In the genomic region with DNA sequence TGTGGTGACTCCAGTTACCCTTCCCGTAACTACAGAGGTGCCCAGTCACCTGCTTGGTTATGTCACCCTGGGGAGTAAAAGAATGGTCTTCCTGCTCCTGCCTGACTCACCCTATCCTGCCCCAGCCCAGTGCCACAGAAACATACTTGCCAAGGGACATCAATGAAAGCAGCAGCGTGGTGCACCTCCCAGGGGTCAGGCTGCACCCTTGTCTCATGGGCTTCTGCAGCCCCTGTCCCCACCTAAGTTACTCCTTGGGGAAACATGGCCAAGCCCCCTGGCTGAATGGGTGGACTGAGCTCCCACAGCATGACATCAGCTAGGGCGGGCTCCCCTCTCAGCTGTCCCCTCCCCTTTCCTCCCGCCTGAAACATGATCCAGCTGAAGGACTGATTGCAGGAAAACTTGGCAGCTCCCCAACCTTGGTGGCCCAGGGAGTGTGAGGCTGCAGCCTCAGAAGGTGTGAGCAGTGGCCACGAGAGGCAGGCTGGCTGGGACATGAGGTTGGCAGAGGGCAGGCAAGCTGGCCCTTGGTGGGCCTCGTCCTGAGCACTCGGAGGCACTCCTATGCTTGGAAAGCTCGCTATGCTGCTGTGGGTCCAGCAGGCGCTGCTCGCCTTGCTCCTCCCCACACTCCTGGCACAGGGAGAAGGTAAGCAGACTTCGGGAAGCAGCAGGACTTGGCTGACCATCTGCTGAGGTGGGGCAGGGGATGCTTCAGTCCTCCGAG, we compare ENCODE assay signal across 9 cellular contexts. TPM values are rescaled to one million over a fixed set of nuclear protein-coding genes. Genes with fewer than 3 reads are reported as not detected.
DNase-seq lines count a peak whose midpoint lies in the region; ATAC-seq and TF ChIP-seq lines count a peak whose summit lies in the region.
"Had no signal": no experiment of that assay in that cellular context is flagged by ENCODE, and none has a peak within 500 bp of the region (broad histone marks: within the 10 kb centered on the region; RNA-seq: fewer than 3 reads in every experiment).

A gene (plus strand): TSS at position 368 of the 730 bp plus-strand sequence. CDS start 218 bp downstream, at position 586.

- TF ChIP-seq POLR2A in gastrocnemius medialis (IDR thresholded peaks at IDR 0.05) = no peak

- H3K36me3 ChIP-seq in HUES64 (ENCODE audit: insufficient read depth, low read length) (no peaks in the 10 kb centered on the region), gastrocnemius medialis (no peaks in the 10 kb centered on the region)
- H3K36me3 ChIP-seq: sigmoid colon had no signal

- no peak within 1 kb of the TSS for H3K27ac Mint-ChIP-seq in glutamatergic neuron (ENCODE audit: unreplicated experiment)
- no peak within 1 kb of the TSS for H3K27ac Mint-ChIP-seq in activated CD4-positive, alpha-beta T cell treated with anti-CD3 and anti-CD28 coated beads, Interleukin-2, amount 10 ng/mL, durations not matched to agents 24 days and 14 days

- H3K4me3 Mint-ChIP-seq in glutamatergic neuron (ENCODE audit: unreplicated experiment) = peak within 1 kb of the TSS; percentile 68
- no peak within 1 kb of the TSS for H3K4me3 Mint-ChIP-seq in activated CD4-positive, alpha-beta T cell treated with anti-CD3 and anti-CD28 coated beads, Interleukin-2, amount 10 ng/mL, durations not matched to agents 24 days and 14 days

- peaks cover 5% of the 10 kb centered on the region for H3K36me3 Mint-ChIP-seq in glutamatergic neuron (ENCODE audit: unreplicated experiment)
- no peaks in the 10 kb centered on the region for H3K36me3 Mint-ChIP-seq in activated CD4-positive, alpha-beta T cell treated with anti-CD3 and anti-CD28 coated beads, Interleukin-2, amount 10 ng/mL, durations not matched to agents 24 days and 14 days (ENCODE audit: low read depth)

- peaks cover 11% of the 10 kb centered on the region for H3K4me1 ChIP-seq in HUES64 (ENCODE audit: insufficient read depth, low read length)
- H3K4me1 ChIP-seq in gastrocnemius medialis = peaks cover 3 to 5% of the 10 kb centered on the region in 2 donors

- H3K27me3 ChIP-seq in HUES64 (ENCODE audit: insufficient read depth, low read length) (no peaks in the 10 kb centered on the region), gastrocnemius medialis (peaks cover 0 to 6% (median 3%) of the 10 kb centered on the region in 3 donors)

- TF ChIP-seq CTCF in glutamatergic neuron (IDR thresholded peaks at IDR 0.05; ENCODE audit: partially characterized antibody, unreplicated experiment) (no peak), gastrocnemius medialis (IDR thresholded peaks at IDR 0.05 in 4 of 5, conservative IDR thresholded peaks at IDR 0.05 in 1 of 5) (no peak)

- 20% methylated on average over 12 of the region's 12 CpGs for WGBS in HUES64

- H3K9me3 ChIP-seq in HUES64 (ENCODE audit: insufficient read depth, low read depth, low read length) = no peaks in the 10 kb centered on the region
- no peaks in the 10 kb centered on the region for H3K9me3 ChIP-seq in gastrocnemius medialis
- H3K9me3 ChIP-seq: sigmoid colon had no signal

- H3K27ac ChIP-seq in HUES64 (ENCODE audit: low read depth, low read length) = no peak within 1 kb of the TSS
- no peak within 1 kb of the TSS for H3K27ac ChIP-seq in gastrocnemius medialis
- H3K27ac ChIP-seq: sigmoid colon had no signal

- H3K27me3 Mint-ChIP-seq in glutamatergic neuron (ENCODE audit: unreplicated experiment) = peaks cover 3% of the 10 kb centered on the region
- no peaks in the 10 kb centered on the region for H3K27me3 Mint-ChIP-seq in activated CD4-positive, alpha-beta T cell treated with anti-CD3 and anti-CD28 coated beads, Interleukin-2, amount 10 ng/mL, durations not matched to agents 24 days and 14 days

- intact Hi-C loops in gastrocnemius medialis (cut with DNase I; ENCODE audit: low total_unique reads) = no loop called here
- intact Hi-C loops in activated CD4-positive, alpha-beta T cell treated with anti-CD3 and anti-CD28 coated beads, Interleukin-2, amount 10 ng/mL, durations not matched to agents 24 days and 14 days (cut with micrococcal nuclease) = no loop called here

- in situ Hi-C loops in gastrocnemius medialis (cut with MboI; ENCODE audit: low sequenced_read_pairs in 4 of 4) = no loop called here

- peak within 1 kb of the TSS; percentile 14; the same call in 1 of the 2 replicates for H3K4me3 ChIP-seq in HUES64 (ENCODE audit: low read length)
- H3K4me3 ChIP-seq in gastrocnemius medialis = no peak within 1 kb of the TSS
- H3K4me3 ChIP-seq: sigmoid colon had no signal

- ATAC-seq in gastrocnemius medialis (peak; percentile 61 to 88), GM18502 (IDR thresholded peaks at IDR 0.05; ENCODE audit: poor library complexity, unreplicated experiment) (no peak)

- H3K9me3 Mint-ChIP-seq in glutamatergic neuron (ENCODE audit: unreplicated experiment) = no peaks in the 10 kb centered on the region
- no peaks in the 10 kb centered on the region for H3K9me3 Mint-ChIP-seq in activated CD4-positive, alpha-beta T cell treated with anti-CD3 and anti-CD28 coated beads, Interleukin-2, amount 10 ng/mL, durations not matched to agents 24 days and 14 days

- H3K9ac ChIP-seq in HUES64 (ENCODE audit: low read depth, low read length) = no peak within 1 kb of the TSS

- peak; percentile 91 for DNase-seq in NCI-H748 (lab: John Stamatoyannopoulos, UW; ENCODE audit: unreplicated experiment)
- peak; percentile 58 for DNase-seq in glutamatergic neuron
- DNase-seq in gastrocnemius medialis = peak; percentile 31 to 71
- no peak for DNase-seq in RPMI8226
- DNase-seq in NCI-H1694 (lab: John Stamatoyannopoulos, UW) = no peak
- DNase-seq in activated CD4-positive, alpha-beta T cell treated with anti-CD3 and anti-CD28 coated beads, Interleukin-2, amount 10 ng/mL, durations not matched to agents 24 days and 14 days = no peak
- DNase-seq: sigmoid colon had no signal

- H3K4me1 Mint-ChIP-seq in glutamatergic neuron (ENCODE audit: low read depth, unreplicated experiment) = peaks cover 27% of the 10 kb centered on the region
- no peaks in the 10 kb centered on the region for H3K4me1 Mint-ChIP-seq in activated CD4-positive, alpha-beta T cell treated with anti-CD3 and anti-CD28 coated beads, Interleukin-2, amount 10 ng/mL, durations not matched to agents 24 days and 14 days

RNA-seq across cellular contexts. Expression of the gene that starts here (rescaled TPM):
- polyA plus RNA-seq in HUES64 (2013, experiment 1 of 2) = 3.2 TPM
- 3.3 TPM for polyA plus RNA-seq in HUES64 (2013, experiment 2 of 2)
- total RNA-seq in glutamatergic neuron (ENCODE audit: unreplicated experiment) (14.5 TPM), gastrocnemius medialis (not detected)
- not detected in 2 replicates for total RNA-seq in activated CD4-positive, alpha-beta T cell treated with anti-CD3 and anti-CD28 coated beads, Interleukin-2, amount 10 ng/mL, durations not matched to agents 24 days and 14 days

Comparison
In these comparisons a context has a peak if more than half of its experiments do, and no peak if none do; other contexts are left out.
1. RNA of the gene that starts here (total RNA-seq): 14.5 TPM in glutamatergic neuron (single experiment); not detected in gastrocnemius medialis and not detected in activated CD4-positive, alpha-beta T cell treated with anti-CD3 and anti-CD28 coated beads, Interleukin-2, amount 10 ng/mL, durations not matched to agents 24 days and 14 days; every median in the first group is over 10 times any median in the second.
2. Peak in DNase-seq and ATAC-seq in gastrocnemius medialis; RNA of the gene not detected or under 1 TPM.
3. DNase-seq: peak in NCI-H748 (single experiment) and glutamatergic neuron (single experiment); none in RPMI8226 (single experiment), NCI-H1694 (single experiment) and activated CD4-positive, alpha-beta T cell treated with anti-CD3 and anti-CD28 coated beads, Interleukin-2, amount 10 ng/mL, durations not matched to agents 24 days and 14 days (single experiment).